In genomic region chr17:57902117-57902799, GRCh38 we compare ENCODE assay signal across 8 cellular contexts. TPM values are rescaled to one million over a fixed set of nuclear protein-coding genes. Genes with fewer than 3 reads are reported as not detected.
DNase-seq lines count a peak whose midpoint lies in the region; ATAC-seq, FAIRE-seq and TF ChIP-seq lines count a peak whose summit lies in the region.

No MANE protein-coding gene starts in this region.

- H3K4me1 ChIP-seq in DOHH2 (ENCODE audit: control insufficient read depth, low read length) (peaks cover 19% of the 10 kb centered on the region), kidney (ENCODE audit: control insufficient read depth in 1 of 2, insufficient read depth in 1 of 2, low read depth in 1 of 2, low read length in 2 of 2) (peaks cover 64 to 69% of the 10 kb centered on the region in 2 donors)

- TF ChIP-seq CTCF in DOHH2 (IDR thresholded peaks at IDR 0.05; ENCODE audit: low read depth, low read length, poor library complexity, severe bottlenecking) (no peak), kidney (IDR thresholded peaks at IDR 0.05; ENCODE audit: borderline replicate concordance, extremely low read depth, insufficient read depth) (no peak)

- H3K27me3 ChIP-seq in DOHH2 (ENCODE audit: control insufficient read depth, low read length): peaks cover 6% of the 10 kb centered on the region; the same call in 1 of the 2 replicates

- DNase-seq in kidney (no peak), activated gamma-delta T cell (lab: John Stamatoyannopoulos, UW) (no peak), HuH-7.5 (ENCODE audit: low spot score) (no peak), ureter (ENCODE audit: low spot score) (no peak), MV-4-11 (lab: John Stamatoyannopoulos, UW) (no peak)

- no peak overlapping the region for H3K27ac ChIP-seq in DOHH2 (ENCODE audit: low read depth, low read length)
- H3K27ac ChIP-seq in kidney (ENCODE audit: low read depth in 2 of 2, low read length in 2 of 2): peak overlapping the region; percentile 91 to 92

- intact Hi-C loops in kidney (cut with DNase I): no loop called here

- H3K36me3 ChIP-seq in DOHH2 (ENCODE audit: control insufficient read depth, low read length): no peaks in the 10 kb centered on the region
- H3K36me3 ChIP-seq in kidney (ENCODE audit: control insufficient read depth in 1 of 2, insufficient read depth in 2 of 2, low read length in 2 of 2): no peaks in the 10 kb centered on the region

- ATAC-seq in GM21381 (IDR thresholded peaks at IDR 0.05; ENCODE audit: unreplicated experiment) (peak; percentile 57), HG03571 (IDR thresholded peaks at IDR 0.05; ENCODE audit: unreplicated experiment) (peak; percentile 49)

- H3K9me3 ChIP-seq in DOHH2 (ENCODE audit: control insufficient read depth, insufficient read depth, low read length): no peaks in the 10 kb centered on the region
- H3K9me3 ChIP-seq in kidney (ENCODE audit: control insufficient read depth in 1 of 2, low read length in 2 of 2): no peaks in the 10 kb centered on the region

- H3K9ac ChIP-seq in kidney (ENCODE audit: low read length in 2 of 2): peak overlapping the region in 1 of 2 donors; percentile 37

- H4K20me1 ChIP-seq in DOHH2 (ENCODE audit: control insufficient read depth, insufficient read depth, low read depth, low read length): no peaks in the 10 kb centered on the region

- H3F3A ChIP-seq in DOHH2 (ENCODE audit: control insufficient read depth, insufficient read depth): no peaks in the 10 kb centered on the region

- H3K79me2 ChIP-seq in DOHH2 (ENCODE audit: control insufficient read depth, low read length): no peaks in the 10 kb centered on the region

- H3K4me3 ChIP-seq in DOHH2 (ENCODE audit: low read length) (peak overlapping the region; percentile 9; the same call in 1 of the 2 replicates), kidney (ENCODE audit: low read length in 2 of 2) (no peak overlapping the region)

- no peaks in the 10 kb centered on the region for H3K9me2 ChIP-seq in DOHH2 (replicated peaks; ENCODE audit: control insufficient read depth, low read length)

- peak overlapping the region; percentile 50 for H3K4me2 ChIP-seq in DOHH2 (ENCODE audit: low read length)

- FAIRE-seq in kidney (lab: Jason Lieb, UNC): no peak

RNA-seq across cellular contexts. Expression of gene MRPS23, which starts 52.4 kb away (rescaled TPM):
- total RNA-seq in kidney (40.2 TPM), ureter (37.5 TPM)
- 75.3 TPM for polyA plus RNA-seq in kidney (ENCODE audit: insufficient read depth, low read depth, low replicate concordance)

RNA-seq across cellular contexts. Expression of gene CUEDC1, which starts 53.0 kb away (rescaled TPM):
- 52.3 TPM for total RNA-seq in kidney
- 33.0 TPM for polyA plus RNA-seq in kidney (ENCODE audit: insufficient read depth, low read depth, low replicate concordance)
- 36.9 TPM for total RNA-seq in ureter
